16 cellular contexts compared by ENCODE assay signal in the genomic region with DNA sequence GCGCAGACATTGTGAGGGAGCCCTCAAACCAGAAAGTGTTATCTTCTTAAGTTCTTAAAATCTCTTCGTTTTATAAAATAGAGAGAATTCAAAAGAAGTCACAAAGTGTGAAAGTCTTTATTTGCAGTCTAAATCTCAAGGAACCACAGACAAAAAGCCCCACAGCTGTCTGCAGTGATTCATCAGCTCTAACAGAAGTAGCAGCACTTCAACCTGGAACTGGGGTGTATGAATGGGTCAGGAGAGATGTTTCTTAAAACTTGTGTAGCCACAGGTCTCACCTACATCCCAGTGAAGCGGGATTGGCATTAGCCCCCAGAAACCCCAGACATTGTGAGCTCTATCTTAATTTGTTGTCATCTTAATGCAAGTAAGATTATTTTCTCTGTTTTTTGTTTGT.
DNase-seq lines count a peak whose midpoint lies in the region; ATAC-seq and TF ChIP-seq lines count a peak whose summit lies in the region.
"Had no signal": no experiment of that assay in that cellular context is flagged by ENCODE, and none has a peak within 500 bp of the region (broad histone marks: within the 10 kb centered on the region; RNA-seq: fewer than 3 reads in every experiment).

No MANE protein-coding gene starts in this region.

- H3K27ac ChIP-seq in foreskin keratinocyte = no peak overlapping the region
- H3K27ac ChIP-seq: GM23248, HL-60 had no signal

- H3K27ac Mint-ChIP-seq in activated T-cell treated with anti-CD3 and anti-CD28 coated beads, Interleukin-2, amount 50 U/mL, for 72 hours = no peak overlapping the region
- H3K27ac Mint-ChIP-seq in activated T-cell treated with anti-CD3 and anti-CD28 coated beads, Interleukin-2, amount 50 U/mL, for 24 hours = no peak overlapping the region
- peak overlapping the region; percentile 23 for H3K27ac Mint-ChIP-seq in T-helper 1 cell treated with Interleukin-12 subunit alpha and Interleukin-12 subunit beta and Interleukin-4 antibody, amounts not matched to agents 30 μg/mL and 1 μg/mL, for 36 hours
- no peak overlapping the region for H3K27ac Mint-ChIP-seq in mesothelial cell of epicardium

- DNase-seq in activated T-cell treated with anti-CD3 and anti-CD28 coated beads, Interleukin-2, amount 50 U/mL, for 72 hours = peak; percentile 20 to 21
- DNase-seq in activated T-cell treated with anti-CD3 and anti-CD28 coated beads, Interleukin-2, amount 50 U/mL, for 24 hours = no peak
- DNase-seq in foreskin keratinocyte = peak in 1 of 2 donors; percentile 26
- DNase-seq in NCI-H128 (lab: John Stamatoyannopoulos, UW; ENCODE audit: unreplicated experiment) = no peak
- no peak for DNase-seq in mesothelial cell of epicardium (ENCODE audit: low spot score in 2 of 2, unreplicated experiment in 2 of 2)
- DNase-seq: Caco-2, GM23248, HCEC 1CT, NCI-H1417, NCI-H187 treated with DMSO at 0.1 percent for 48 hours, NCI-H526 treated with DMSO at 0.1 percent for 48 hours, OCI-M1, SHP77 treated with DMSO at 0.1 percent for 48 hours had no signal

- H3K27me3 Mint-ChIP-seq in activated T-cell treated with anti-CD3 and anti-CD28 coated beads, Interleukin-2, amount 50 U/mL, for 72 hours (ENCODE audit: low read depth) = no peaks in the 10 kb centered on the region
- H3K27me3 Mint-ChIP-seq in activated T-cell treated with anti-CD3 and anti-CD28 coated beads, Interleukin-2, amount 50 U/mL, for 24 hours = no peaks in the 10 kb centered on the region
- no peaks in the 10 kb centered on the region for H3K27me3 Mint-ChIP-seq in T-helper 1 cell treated with Interleukin-12 subunit alpha and Interleukin-12 subunit beta and Interleukin-4 antibody, amounts not matched to agents 30 μg/mL and 1 μg/mL, for 36 hours (ENCODE audit: low read depth)
- H3K27me3 Mint-ChIP-seq in mesothelial cell of epicardium (ENCODE audit: low read depth) = no peaks in the 10 kb centered on the region

- peaks cover 54% of the 10 kb centered on the region for H3K4me1 Mint-ChIP-seq in activated T-cell treated with anti-CD3 and anti-CD28 coated beads, Interleukin-2, amount 50 U/mL, for 72 hours (ENCODE audit: low read depth)
- peaks cover 51% of the 10 kb centered on the region for H3K4me1 Mint-ChIP-seq in activated T-cell treated with anti-CD3 and anti-CD28 coated beads, Interleukin-2, amount 50 U/mL, for 24 hours (ENCODE audit: low read depth)
- H3K4me1 Mint-ChIP-seq in T-helper 1 cell treated with Interleukin-12 subunit alpha and Interleukin-12 subunit beta and Interleukin-4 antibody, amounts not matched to agents 30 μg/mL and 1 μg/mL, for 36 hours (ENCODE audit: low read depth) = peaks cover 59% of the 10 kb centered on the region
- H3K4me1 Mint-ChIP-seq in mesothelial cell of epicardium = no peaks in the 10 kb centered on the region

- H3K36me3 Mint-ChIP-seq in activated T-cell treated with anti-CD3 and anti-CD28 coated beads, Interleukin-2, amount 50 U/mL, for 72 hours (ENCODE audit: insufficient read depth in 2 of 2) = peaks cover 13 to 14% of the 10 kb centered on the region in 2 donors
- H3K36me3 Mint-ChIP-seq in activated T-cell treated with anti-CD3 and anti-CD28 coated beads, Interleukin-2, amount 50 U/mL, for 24 hours (ENCODE audit: low read depth) = peaks cover 17% of the 10 kb centered on the region
- H3K36me3 Mint-ChIP-seq in T-helper 1 cell treated with Interleukin-12 subunit alpha and Interleukin-12 subunit beta and Interleukin-4 antibody, amounts not matched to agents 30 μg/mL and 1 μg/mL, for 36 hours (ENCODE audit: low read depth) = peaks cover 38% of the 10 kb centered on the region
- H3K36me3 Mint-ChIP-seq in mesothelial cell of epicardium = no peaks in the 10 kb centered on the region

- peaks cover 2 to 7% of the 10 kb centered on the region in 2 donors for H3K9me3 Mint-ChIP-seq in activated T-cell treated with anti-CD3 and anti-CD28 coated beads, Interleukin-2, amount 50 U/mL, for 72 hours
- peaks cover 17% of the 10 kb centered on the region for H3K9me3 Mint-ChIP-seq in activated T-cell treated with anti-CD3 and anti-CD28 coated beads, Interleukin-2, amount 50 U/mL, for 24 hours
- H3K9me3 Mint-ChIP-seq in T-helper 1 cell treated with Interleukin-12 subunit alpha and Interleukin-12 subunit beta and Interleukin-4 antibody, amounts not matched to agents 30 μg/mL and 1 μg/mL, for 36 hours = peaks cover 33% of the 10 kb centered on the region
- H3K9me3 Mint-ChIP-seq in mesothelial cell of epicardium = peaks cover 15% of the 10 kb centered on the region

- H3K4me1 ChIP-seq in foreskin keratinocyte = no peaks in the 10 kb centered on the region
- H3K4me1 ChIP-seq: Caco-2 had no signal

- ATAC-seq in activated T-cell treated with anti-CD3 and anti-CD28 coated beads, Interleukin-2, amount 50 U/mL, for 72 hours (replicated peaks in 1 of 2) = peak; percentile 71 to 77
- ATAC-seq in foreskin keratinocyte = peak; percentile 66
- ATAC-seq in GM18519 (IDR thresholded peaks at IDR 0.05; ENCODE audit: low FRiP score, unreplicated experiment) = no peak

- TF ChIP-seq CTCF in foreskin keratinocyte (conservative IDR thresholded peaks at IDR 0.05) (no peak), mesothelial cell of epicardium (IDR thresholded peaks at IDR 0.05; ENCODE audit: unreplicated experiment) (no peak)

- H3K4me3 Mint-ChIP-seq in activated T-cell treated with anti-CD3 and anti-CD28 coated beads, Interleukin-2, amount 50 U/mL, for 72 hours = peak overlapping the region in 1 of 2 donors; percentile 4
- no peak overlapping the region for H3K4me3 Mint-ChIP-seq in activated T-cell treated with anti-CD3 and anti-CD28 coated beads, Interleukin-2, amount 50 U/mL, for 24 hours
- no peak overlapping the region for H3K4me3 Mint-ChIP-seq in T-helper 1 cell treated with Interleukin-12 subunit alpha and Interleukin-12 subunit beta and Interleukin-4 antibody, amounts not matched to agents 30 μg/mL and 1 μg/mL, for 36 hours
- no peak overlapping the region for H3K4me3 Mint-ChIP-seq in mesothelial cell of epicardium

- H3K27me3 ChIP-seq in foreskin keratinocyte = no peaks in the 10 kb centered on the region

Comparison
In these comparisons a context has a peak if more than half of its experiments do, and no peak if none do; other contexts are left out.
1. DNase-seq: peak in activated T-cell treated with anti-CD3 and anti-CD28 coated beads, Interleukin-2, amount 50 U/mL, for 72 hours (2 of 2); none in activated T-cell treated with anti-CD3 and anti-CD28 coated beads, Interleukin-2, amount 50 U/mL, for 24 hours (single experiment), NCI-H128 (single experiment) and mesothelial cell of epicardium (0 of 2).